8 cellular contexts compared by ENCODE assay signal in genomic region chr18:63848159-63848558, GRCh38.
A peak's percentile ranks its signal among the peaks of the same experiment; 100 is the strongest.
DNase-seq lines count a peak whose midpoint lies in the region; ATAC-seq and TF ChIP-seq lines count a peak whose summit lies in the region.

No MANE protein-coding gene starts in this region.

- no peak overlapping the region for H3K4me3 Mint-ChIP-seq in nephron

- H3K36me3 Mint-ChIP-seq in nephron (ENCODE audit: low read depth), result no peaks in the 10 kb centered on the region

- H3K27ac ChIP-seq in 22Rv1, result no peak overlapping the region

- no peaks in the 10 kb centered on the region for H3K9me3 Mint-ChIP-seq in nephron

- ATAC-seq in HG03135 (IDR thresholded peaks at IDR 0.05; ENCODE audit: unreplicated experiment), result peak; percentile 72

- H3K4me3 ChIP-seq in GM12864 (ENCODE audit: low read depth, low read length), result no peak overlapping the region

- DNase-seq in GM12864 (ENCODE audit: low read depth) (no peak), NCI-H82 treated with DMSO at 0.1 percent for 48 hours (lab: John Stamatoyannopoulos, UW; ENCODE audit: unreplicated experiment) (peak; percentile 2), dedifferentiated amniotic fluid mesenchymal stem cell (ENCODE audit: extremely low spot score) (peak; percentile 74)
- DNase-seq in stimulated activated CD4-positive, alpha-beta T cell treated with anti-CD3 and anti-CD28 coated beads, Interleukin-15, amount 100 ng/mL, for 24 hours, result no peak
- DNase-seq in stimulated activated CD4-positive, alpha-beta T cell treated with anti-CD3 and anti-CD28 coated beads, Interleukin-2, amount 100 ng/mL, for 48 hours, result no peak

- TF ChIP-seq CTCF in 22Rv1 (IDR thresholded peaks at IDR 0.05) (peak; percentile 80), GM12864 (IDR thresholded peaks at IDR 0.05; ENCODE audit: low read depth, low read length, missing control alignments) (peak; percentile 53), nephron (IDR thresholded peaks at IDR 0.05; ENCODE audit: unreplicated experiment in 3 of 3) (peak; percentile 49 to 65 (median 52))

- no peaks in the 10 kb centered on the region for H3K27me3 Mint-ChIP-seq in nephron (ENCODE audit: low read depth)

- no peak overlapping the region for H3K27ac Mint-ChIP-seq in nephron

- H3K4me1 Mint-ChIP-seq in nephron, result no peaks in the 10 kb centered on the region

Comparison
In these comparisons a context has a peak if more than half of its experiments do, and no peak if none do; other contexts are left out.
1. DNase-seq: peak in NCI-H82 treated with DMSO at 0.1 percent for 48 hours (single experiment) and dedifferentiated amniotic fluid mesenchymal stem cell (single experiment); none in GM12864 (single experiment), stimulated activated CD4-positive, alpha-beta T cell treated with anti-CD3 and anti-CD28 coated beads, Interleukin-15, amount 100 ng/mL, for 24 hours (single experiment) and stimulated activated CD4-positive, alpha-beta T cell treated with anti-CD3 and anti-CD28 coated beads, Interleukin-2, amount 100 ng/mL, for 48 hours (0 of 2).
2. Peak in every context shown above with its lines, with median percentiles within 50 percentile points of each other: CTCF ChIP-seq.